ENCODE assay signal across 1 cellular context in the genomic region with DNA sequence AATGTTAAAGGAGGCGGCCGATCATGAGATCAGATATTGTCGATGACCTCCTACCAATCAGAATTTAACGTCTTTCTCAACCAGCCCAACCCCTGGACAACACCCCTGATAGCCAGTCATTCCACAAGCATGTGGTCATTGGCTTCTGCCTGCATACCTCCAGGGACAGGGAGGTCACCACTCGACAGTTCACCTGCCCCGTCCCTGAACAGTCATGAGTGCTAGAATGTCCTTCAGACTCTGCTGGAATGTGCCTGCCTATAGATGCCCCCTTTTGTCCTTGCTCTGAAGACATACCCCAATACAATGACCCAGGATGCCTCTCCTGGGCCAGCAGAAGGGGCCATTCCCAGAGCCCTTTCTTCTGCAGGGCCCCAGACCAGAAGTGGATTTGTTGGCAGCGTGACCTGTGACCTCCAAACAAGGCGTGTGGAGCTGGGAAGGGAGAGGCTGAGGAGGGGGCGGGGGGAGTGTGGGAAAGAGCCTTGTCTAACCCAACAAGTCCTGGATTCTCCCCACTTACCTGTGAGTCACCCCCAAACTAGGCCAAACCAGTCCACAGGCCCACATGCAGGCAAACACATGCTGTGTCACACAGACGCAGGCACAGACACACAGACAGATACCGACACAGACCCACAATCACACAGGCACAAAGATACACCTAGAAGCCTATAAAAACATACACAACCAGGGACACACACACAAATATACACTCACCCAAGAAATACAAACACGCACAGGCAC.
TF ChIP-seq lines count a peak whose summit lies in the region.

No MANE protein-coding gene starts in this region.

TF ChIP-seq in GM23338, 12 proteins besides CTCF, POLR2A, EP300 and RAD21 (continued from another document):
- TF ChIP-seq ETS1 (IDR thresholded peaks at IDR 0.05), result no peak
- no peak for TF ChIP-seq ZNF331 (CRISPR knock-in tag; IDR thresholded peaks at IDR 0.05; ENCODE audit: low read depth)
- TF ChIP-seq STAT1 (IDR thresholded peaks at IDR 0.05; ENCODE audit: unreplicated experiment), result no peak
- no peak for TF ChIP-seq CREB1 (CRISPR knock-in tag; IDR thresholded peaks at IDR 0.05; ENCODE audit: low read depth)
